Comparison of ENCODE assay signal across 1 cellular context in the genomic region with DNA sequence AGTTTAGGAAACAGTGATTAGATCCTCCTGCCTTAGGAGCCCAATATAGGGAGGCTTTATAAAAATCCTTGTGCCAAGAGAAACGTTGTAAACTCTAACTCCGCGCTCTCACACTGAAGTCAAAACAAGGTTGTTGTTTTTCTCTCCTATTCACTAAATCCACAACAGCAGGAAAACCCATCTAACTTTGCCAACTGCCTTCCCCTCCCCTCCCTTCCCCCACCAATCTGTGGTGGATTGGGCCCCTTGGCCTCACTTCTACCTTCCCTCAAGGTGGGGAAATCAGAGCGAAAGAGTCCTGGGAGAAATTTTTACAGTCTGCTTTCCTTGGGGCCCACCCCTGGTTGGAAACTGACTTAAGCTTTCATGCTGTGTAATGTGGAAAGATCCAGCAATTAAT.
TF ChIP-seq lines count a peak whose summit lies in the region.

No MANE protein-coding gene starts in this region.

TF ChIP-seq in GM12878, 131 proteins besides CTCF, POLR2A, EP300 and RAD21:
- TF ChIP-seq WRNIP1 (IDR thresholded peaks at IDR 0.05; ENCODE audit: borderline replicate concordance, low read depth, low read length), result no peak
- TF ChIP-seq, protein P1, sequence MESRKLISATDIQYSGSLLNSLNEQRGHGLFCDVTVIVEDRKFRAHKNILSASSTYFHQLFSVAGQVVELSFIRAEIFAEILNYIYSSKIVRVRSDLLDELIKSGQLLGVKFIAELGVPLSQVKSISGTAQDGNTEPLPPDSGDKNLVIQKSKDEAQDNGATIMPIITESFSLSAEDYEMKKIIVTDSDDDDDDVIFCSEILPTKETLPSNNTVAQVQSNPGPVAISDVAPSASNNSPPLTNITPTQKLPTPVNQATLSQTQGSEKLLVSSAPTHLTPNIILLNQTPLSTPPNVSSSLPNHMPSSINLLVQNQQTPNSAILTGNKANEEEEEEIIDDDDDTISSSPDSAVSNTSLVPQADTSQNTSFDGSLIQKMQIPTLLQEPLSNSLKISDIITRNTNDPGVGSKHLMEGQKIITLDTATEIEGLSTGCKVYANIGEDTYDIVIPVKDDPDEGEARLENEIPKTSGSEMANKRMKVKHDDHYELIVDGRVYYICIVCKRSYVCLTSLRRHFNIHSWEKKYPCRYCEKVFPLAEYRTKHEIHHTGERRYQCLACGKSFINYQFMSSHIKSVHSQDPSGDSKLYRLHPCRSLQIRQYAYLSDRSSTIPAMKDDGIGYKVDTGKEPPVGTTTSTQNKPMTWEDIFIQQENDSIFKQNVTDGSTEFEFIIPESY (IDR thresholded peaks at IDR 0.05), result no peak
- no peak for TF ChIP-seq TBL1XR1 (IDR thresholded peaks at IDR 0.05; ENCODE audit: low read depth, low read length)
- TF ChIP-seq, protein P2, sequence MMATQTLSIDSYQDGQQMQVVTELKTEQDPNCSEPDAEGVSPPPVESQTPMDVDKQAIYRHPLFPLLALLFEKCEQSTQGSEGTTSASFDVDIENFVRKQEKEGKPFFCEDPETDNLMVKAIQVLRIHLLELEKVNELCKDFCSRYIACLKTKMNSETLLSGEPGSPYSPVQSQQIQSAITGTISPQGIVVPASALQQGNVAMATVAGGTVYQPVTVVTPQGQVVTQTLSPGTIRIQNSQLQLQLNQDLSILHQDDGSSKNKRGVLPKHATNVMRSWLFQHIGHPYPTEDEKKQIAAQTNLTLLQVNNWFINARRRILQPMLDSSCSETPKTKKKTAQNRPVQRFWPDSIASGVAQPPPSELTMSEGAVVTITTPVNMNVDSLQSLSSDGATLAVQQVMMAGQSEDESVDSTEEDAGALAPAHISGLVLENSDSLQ (IDR thresholded peaks at IDR 0.05), result no peak
- no peak for TF ChIP-seq KDM1A (IDR thresholded peaks at IDR 0.05; ENCODE audit: borderline replicate concordance)
- no peak for TF ChIP-seq NFYA (IDR thresholded peaks at IDR 0.05; ENCODE audit: borderline replicate concordance, low read depth, low read length)
- TF ChIP-seq SRF (IDR thresholded peaks at IDR 0.05; ENCODE audit: low read depth in 2 of 2, low read length in 2 of 2), result no peak
- no peak for TF ChIP-seq POLR2AphosphoS5 (IDR thresholded peaks at IDR 0.05; ENCODE audit: low read length)
- TF ChIP-seq YBX1 (IDR thresholded peaks at IDR 0.05), result no peak
- no peak for TF ChIP-seq HCFC1 (IDR thresholded peaks at IDR 0.05; ENCODE audit: low read length)
- TF ChIP-seq NR2C2 (IDR thresholded peaks at IDR 0.05; ENCODE audit: borderline replicate concordance, control insufficient read depth, insufficient read length, low read depth), result no peak
- TF ChIP-seq RBBP5 (conservative IDR thresholded peaks at IDR 0.05), result no peak
- TF ChIP-seq, protein P3, sequence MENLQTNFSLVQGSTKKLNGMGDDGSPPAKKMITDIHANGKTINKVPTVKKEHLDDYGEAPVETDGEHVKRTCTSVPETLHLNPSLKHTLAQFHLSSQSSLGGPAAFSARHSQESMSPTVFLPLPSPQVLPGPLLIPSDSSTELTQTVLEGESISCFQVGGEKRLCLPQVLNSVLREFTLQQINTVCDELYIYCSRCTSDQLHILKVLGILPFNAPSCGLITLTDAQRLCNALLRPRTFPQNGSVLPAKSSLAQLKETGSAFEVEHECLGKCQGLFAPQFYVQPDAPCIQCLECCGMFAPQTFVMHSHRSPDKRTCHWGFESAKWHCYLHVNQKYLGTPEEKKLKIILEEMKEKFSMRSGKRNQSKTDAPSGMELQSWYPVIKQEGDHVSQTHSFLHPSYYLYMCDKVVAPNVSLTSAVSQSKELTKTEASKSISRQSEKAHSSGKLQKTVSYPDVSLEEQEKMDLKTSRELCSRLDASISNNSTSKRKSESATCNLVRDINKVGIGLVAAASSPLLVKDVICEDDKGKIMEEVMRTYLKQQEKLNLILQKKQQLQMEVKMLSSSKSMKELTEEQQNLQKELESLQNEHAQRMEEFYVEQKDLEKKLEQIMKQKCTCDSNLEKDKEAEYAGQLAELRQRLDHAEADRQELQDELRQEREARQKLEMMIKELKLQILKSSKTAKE (IDR thresholded peaks at IDR 0.05; ENCODE audit: low read depth, poor library complexity, severe bottlenecking), result no peak
- no peak for TF ChIP-seq ZNF622 (IDR thresholded peaks at IDR 0.05)
- no peak for TF ChIP-seq MXI1 (IDR thresholded peaks at IDR 0.05; ENCODE audit: low read depth, low read length)
- TF ChIP-seq ATF7 (IDR thresholded peaks at IDR 0.05; ENCODE audit: low read depth), result no peak
- TF ChIP-seq SP1 (IDR thresholded peaks at IDR 0.05; ENCODE audit: low read depth, low read length), result no peak
- TF ChIP-seq, protein P4, sequence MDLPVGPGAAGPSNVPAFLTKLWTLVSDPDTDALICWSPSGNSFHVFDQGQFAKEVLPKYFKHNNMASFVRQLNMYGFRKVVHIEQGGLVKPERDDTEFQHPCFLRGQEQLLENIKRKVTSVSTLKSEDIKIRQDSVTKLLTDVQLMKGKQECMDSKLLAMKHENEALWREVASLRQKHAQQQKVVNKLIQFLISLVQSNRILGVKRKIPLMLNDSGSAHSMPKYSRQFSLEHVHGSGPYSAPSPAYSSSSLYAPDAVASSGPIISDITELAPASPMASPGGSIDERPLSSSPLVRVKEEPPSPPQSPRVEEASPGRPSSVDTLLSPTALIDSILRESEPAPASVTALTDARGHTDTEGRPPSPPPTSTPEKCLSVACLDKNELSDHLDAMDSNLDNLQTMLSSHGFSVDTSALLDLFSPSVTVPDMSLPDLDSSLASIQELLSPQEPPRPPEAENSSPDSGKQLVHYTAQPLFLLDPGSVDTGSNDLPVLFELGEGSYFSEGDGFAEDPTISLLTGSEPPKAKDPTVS (IDR thresholded peaks at IDR 0.05; ENCODE audit: low read depth, low read length), result no peak
TF ChIP-seq in GM12878: peak in this region for 0.
